1 cellular context compared by ENCODE assay signal in the genomic region with DNA sequence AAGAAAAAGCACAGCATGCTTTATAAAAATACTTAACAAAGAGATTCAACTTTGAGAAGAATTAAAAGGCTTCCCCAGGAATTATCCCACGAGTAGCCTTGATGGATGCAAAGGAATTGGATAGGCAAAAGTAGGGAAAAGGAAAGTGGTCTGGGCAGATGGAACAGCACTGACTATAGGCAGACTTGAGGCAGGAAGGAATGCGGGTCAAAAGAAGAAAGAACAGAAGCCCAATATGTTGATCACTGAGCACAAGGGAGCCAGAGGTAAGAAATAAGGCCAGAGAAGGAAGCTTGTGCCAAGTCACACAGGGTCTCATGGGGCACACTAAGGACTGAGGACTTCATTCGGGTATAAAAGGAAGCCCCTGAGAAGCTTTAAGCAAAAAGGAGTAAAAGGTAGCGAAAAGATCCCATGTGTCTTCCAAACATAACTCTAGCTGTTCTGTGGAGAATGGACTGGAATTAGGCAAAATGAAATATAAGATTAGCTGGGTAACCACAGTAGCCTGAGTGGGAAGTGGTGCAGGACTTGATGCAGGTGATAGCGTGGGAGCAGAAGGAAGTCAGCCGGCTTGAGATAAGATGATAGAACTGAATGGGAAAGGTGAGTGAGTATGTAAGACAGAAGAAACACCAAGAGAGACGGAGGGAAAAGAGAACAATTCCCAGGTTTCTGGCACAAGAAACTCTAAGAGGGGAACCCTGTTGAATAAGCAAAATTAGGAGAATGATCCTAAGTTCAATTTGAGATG.
TF ChIP-seq lines count a peak whose summit lies in the region.

No MANE protein-coding gene starts in this region.

TF ChIP-seq in K562, 482 proteins besides CTCF, POLR2A, EP300 and RAD21 (continued from another document):
- TF ChIP-seq SOX6 (IDR thresholded peaks at IDR 0.05) (0 out of 2 replicates have a peak, but pooled peaks have one; percentile 17), CXXC5 (CRISPR knock-in tag; IDR thresholded peaks at IDR 0.05) (peak; percentile 42; the same call in 1 of the 2 replicates), EGR1 (conservative IDR thresholded peaks at IDR 0.05) (peak; percentile 66; the same call in 1 of the 2 replicates), DPF2 (IDR thresholded peaks at IDR 0.05) (peak; percentile 71)
